In the genomic region with DNA sequence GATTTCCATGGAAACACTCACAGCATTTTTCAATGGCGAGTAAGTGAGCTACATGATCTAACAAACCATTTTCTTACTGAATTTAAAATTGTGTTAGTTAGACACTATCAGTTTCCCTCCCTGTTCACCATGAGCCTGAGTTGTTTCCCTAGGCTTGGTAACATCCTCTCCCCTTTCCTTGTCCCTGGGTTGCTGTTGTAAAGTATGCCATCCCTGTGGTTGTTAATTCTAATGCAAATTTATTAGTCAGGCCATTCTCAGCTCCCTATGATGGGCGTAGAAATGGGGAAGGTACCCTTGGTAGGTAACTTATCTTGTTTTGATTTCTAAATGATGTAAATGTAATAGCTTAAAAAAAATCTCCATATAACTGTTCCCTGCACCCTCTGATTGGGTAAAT, we compare ENCODE assay signal across 8 cellular contexts.
A peak's percentile ranks its signal among the peaks of the same experiment; 100 is the strongest.
DNase-seq lines count a peak whose midpoint lies in the region; ATAC-seq and TF ChIP-seq lines count a peak whose summit lies in the region.
"Not testable (repeated sequence)": the region's sequence is repeated elsewhere in the genome, so short reads cannot be mapped to it uniquely, and the experiment has no call there.

No MANE protein-coding gene starts in this region.

- not testable (repeated sequence) for H3F3A ChIP-seq in GM23338 (replicated peaks; ENCODE audit: low read depth); neural progenitor cell (ENCODE audit: low read depth)

- no CpG with 5 or more reads among the region's 2 CpGs for WGBS in H9 (ENCODE audit: extremely low coverage, insufficient read length, low lambda C conversion rate)
- no CpG with 5 or more reads among the region's 2 CpGs for WGBS in HUES64

- not testable (repeated sequence) for H3K9me2 ChIP-seq in GM23338 (ENCODE audit: insufficient read depth); HCT116 (ENCODE audit: insufficient read depth)

- not testable (repeated sequence) for H2BK12ac ChIP-seq in H9 (ENCODE audit: insufficient read length, low read depth, low read length)

- H2BK120ac ChIP-seq in H9 (ENCODE audit: low read depth, low read length, poor library complexity, severe bottlenecking): not testable (repeated sequence)

- not testable (repeated sequence) for H3K23ac ChIP-seq in H9 (ENCODE audit: insufficient read length, low read depth, low read length)

- not testable (repeated sequence) for H3K9me3 ChIP-seq in H9 (ENCODE audit: control insufficient read depth, low read depth, low read length); HCT116 (ENCODE audit: control insufficient read depth in 1 of 2, insufficient read depth in 1 of 2, low read depth in 1 of 2, low read length in 2 of 2); HUES48 (ENCODE audit: control insufficient read depth, insufficient read depth, low read length); HUES64 (ENCODE audit: insufficient read depth, low read depth, low read length); iPS-20b (ENCODE audit: insufficient read depth, low read depth, low read length); neural progenitor cell (ENCODE audit: low read depth)

- not testable (repeated sequence) for H3K4me3 ChIP-seq in GM23338; HCT116 (replicated peaks in 1 of 2; ENCODE audit: low read depth in 1 of 2, low read length in 2 of 2); HUES48 (ENCODE audit: low read depth, low read length); HUES64 (ENCODE audit: low read length); iPS-20b (ENCODE audit: low read length); neural progenitor cell

- POLR2A ChIA-PET in HCT116 (lab: Charles Lee); WTC11 (lab: Charles Lee): not testable (repeated sequence)

- H3K27ac Mint-ChIP-seq in GM23338 (0 out of 2 replicates have a peak overlapping the region, but pooled peaks have one; percentile 37), H9 (peak overlapping the region in 2 of 3 experiments; percentile 7 to 81; a peak in 1 of 7 replicates), WTC11 (peak overlapping the region; percentile 54; the same call in 1 of the 2 replicates)
- not testable (repeated sequence) for H3K27ac Mint-ChIP-seq in neural progenitor cell

- intact Hi-C loops in HCT116 (cut with micrococcal nuclease): not testable (repeated sequence)

- not testable (repeated sequence) for H3K79me2 ChIP-seq in GM23338 (replicated peaks; ENCODE audit: insufficient read depth); H9 (ENCODE audit: insufficient read depth, low read length); HCT116 (ENCODE audit: insufficient read depth, low read length); neural progenitor cell (ENCODE audit: low read depth)

- not testable (repeated sequence) for H3K23me2 ChIP-seq in H9 (ENCODE audit: insufficient read length, low read depth, low read length, poor library complexity, severe bottlenecking)

- TF ChIP-seq RAD21 in HCT116 (IDR thresholded peaks at IDR 0.05; ENCODE audit: low read depth): not testable (repeated sequence)

- peak; percentile 88 for ATAC-seq in GM23338
- ATAC-seq in HCT116: not testable (repeated sequence)
- ATAC-seq in WTC11: peak; percentile 86

- H4K8ac ChIP-seq in H9 (replicated peaks; ENCODE audit: insufficient read length, low read depth, low read length): not testable (repeated sequence)

- not testable (repeated sequence) for H3T11ph ChIP-seq in H9 (ENCODE audit: low read length)

- not testable (repeated sequence) for H3K18ac ChIP-seq in H9 (ENCODE audit: insufficient read length, low read depth, low read length)

- not testable (repeated sequence) for H2AK5ac ChIP-seq in H9 (ENCODE audit: insufficient read length, low read length)

- H3K79me1 ChIP-seq in H9 (ENCODE audit: insufficient read depth, low read depth, low read length, poor library complexity, severe bottlenecking): not testable (repeated sequence)

- TF ChIP-seq CTCF in GM23338 (conservative IDR thresholded peaks at IDR 0.05; ENCODE audit: low read depth in 2 of 2); H9 (conservative IDR thresholded peaks at IDR 0.05); HCT116 (IDR thresholded peaks at IDR 0.05 in 2 of 3, conservative IDR thresholded peaks at IDR 0.05 in 1 of 3; ENCODE audit: borderline replicate concordance in 1 of 3, insufficient read depth in 1 of 3, low read depth in 2 of 3, low read length in 2 of 3); WTC11 (IDR thresholded peaks at IDR 0.05); neural progenitor cell (IDR thresholded peaks at IDR 0.05): not testable (repeated sequence)

- H4K91ac ChIP-seq in H9 (ENCODE audit: insufficient read length, low read depth, low read length): not testable (repeated sequence)

- H2BK5ac ChIP-seq in H9 (ENCODE audit: insufficient read length, low read length): not testable (repeated sequence)

- not testable (repeated sequence) for H4K5ac ChIP-seq in H9 (ENCODE audit: insufficient read length, low read depth, low read length)

- not testable (repeated sequence) for H3K56ac ChIP-seq in H9 (ENCODE audit: insufficient read length, low read depth, low read length)

- H4K20me1 ChIP-seq in GM23338 (replicated peaks; ENCODE audit: insufficient read depth); H9 (ENCODE audit: control insufficient read depth, insufficient read depth, insufficient read length); HCT116 (ENCODE audit: insufficient read depth); neural progenitor cell (ENCODE audit: low read depth): not testable (repeated sequence)

- not testable (repeated sequence) for H3K27ac ChIP-seq in GM23338 (ENCODE audit: low read depth); H9 (ENCODE audit: insufficient read length, low read depth, low read length); iPS-20b (ENCODE audit: low read length); neural progenitor cell
- H3K27ac ChIP-seq in HCT116 (ENCODE audit: low read depth, low read length) (peak overlapping the region; percentile 50; the same call in 1 of the 2 replicates), HUES48 (ENCODE audit: low read depth, low read length) (peak overlapping the region; percentile 82), HUES64 (ENCODE audit: low read depth, low read length) (peak overlapping the region; percentile 71; the same call in 1 of the 2 replicates)

- not testable (repeated sequence) for H3K4me3 Mint-ChIP-seq in GM23338, WTC11, neural progenitor cell
- H3K4me3 Mint-ChIP-seq in H9: 0 out of 5 replicates have a peak overlapping the region, but pooled peaks of 1 of the 2 experiments have one; percentile 40

- H3K4me1 ChIP-seq in GM23338 (ENCODE audit: insufficient read depth): peaks cover 37% of the 10 kb centered on the region
- not testable (repeated sequence) for H3K4me1 ChIP-seq in H9 (ENCODE audit: insufficient read depth, low read length); HCT116 (ENCODE audit: control insufficient read depth in 1 of 2, insufficient read depth in 2 of 2, low read length in 2 of 2)
- peaks cover 23% of the 10 kb centered on the region for H3K4me1 ChIP-seq in HUES48 (ENCODE audit: control insufficient read depth, insufficient read depth, low read length)
- peaks cover 25% of the 10 kb centered on the region for H3K4me1 ChIP-seq in HUES64 (ENCODE audit: insufficient read depth, low read length)
- peaks cover 22% of the 10 kb centered on the region; the same call in 1 of the 2 replicates for H3K4me1 ChIP-seq in iPS-20b (ENCODE audit: insufficient read depth, low read length)
- H3K4me1 ChIP-seq in neural progenitor cell: peaks cover 13% of the 10 kb centered on the region

- H2AFZ ChIP-seq in GM23338; H9 (ENCODE audit: low read length); HCT116 (ENCODE audit: low read depth, low read length, poor library complexity, severe bottlenecking): not testable (repeated sequence)
- H2AFZ ChIP-seq in neural progenitor cell (replicated peaks): peak overlapping the region; percentile 28

- RAD21 ChIA-PET in HCT116 (lab: Charles Lee; ENCODE audit: low non-redundant PET in 1 of 2, low total read pairs in 2 of 2, uncharacterized antibody in 2 of 2, unreplicated experiment in 2 of 2): not testable (repeated sequence)

- DNase-seq in GM23338 (ENCODE audit: low spot score): peak; percentile 4
- not testable (repeated sequence) for DNase-seq in H9; HCT116 (ENCODE audit: low read depth, low spot score); WTC11 (ENCODE audit: low spot score); neural progenitor cell (ENCODE audit: low spot score)

- H3K9me3 Mint-ChIP-seq in GM23338, H9, WTC11: not testable (repeated sequence)
- peaks cover 14% of the 10 kb centered on the region for H3K9me3 Mint-ChIP-seq in neural progenitor cell

- not testable (repeated sequence) for H3K9ac ChIP-seq in H9 (ENCODE audit: extremely low read depth, insufficient read length, low read length); HCT116 (ENCODE audit: low read length); HUES48 (ENCODE audit: low read depth, low read length); HUES64 (ENCODE audit: low read depth, low read length); neural progenitor cell
- peak overlapping the region; percentile 64; the same call in 1 of the 2 replicates for H3K9ac ChIP-seq in iPS-20b (ENCODE audit: low read depth, low read length)

- not testable (repeated sequence) for H3K36me3 ChIP-seq in GM23338 (ENCODE audit: insufficient read depth); HCT116 (ENCODE audit: control insufficient read depth in 1 of 2, insufficient read depth in 2 of 2, low read length in 2 of 2); HUES48 (ENCODE audit: control insufficient read depth, insufficient read depth, low read length); HUES64 (ENCODE audit: insufficient read depth, low read length); iPS-20b (ENCODE audit: insufficient read depth, low read depth, low read length); neural progenitor cell

- not testable (repeated sequence) for H3K36me3 Mint-ChIP-seq in GM23338 (ENCODE audit: low read depth); H9 (ENCODE audit: insufficient read depth in 1 of 3, low read depth in 3 of 3); WTC11; neural progenitor cell

- not testable (repeated sequence) for H3K14ac ChIP-seq in H9 (ENCODE audit: insufficient read depth, low read length)

- H3K4ac ChIP-seq in H9 (ENCODE audit: low read depth, low read length): not testable (repeated sequence)

- H3K4me1 Mint-ChIP-seq in GM23338 (peaks cover 39% of the 10 kb centered on the region), H9 (peaks cover 47 to 50% of the 10 kb centered on the region in 2 experiments), WTC11 (peaks cover 45% of the 10 kb centered on the region), neural progenitor cell (peaks cover 28% of the 10 kb centered on the region)

- H3K27me3 Mint-ChIP-seq in GM23338 (ENCODE audit: insufficient read depth, low read depth, poor library complexity); H9 (ENCODE audit: low read depth); WTC11 (ENCODE audit: low read depth); neural progenitor cell (ENCODE audit: insufficient read depth, low read depth): not testable (repeated sequence)

- not testable (repeated sequence) for TF ChIP-seq POLR2A in HCT116 (IDR thresholded peaks at IDR 0.05; ENCODE audit: borderline replicate concordance, extremely low read depth, insufficient read depth, insufficient read length)

- BruUV-seq in HCT116 (replicated peaks; lab: Mats Ljungman, UMichigan): not testable (repeated sequence)

- H3K27me3 ChIP-seq in GM23338 (ENCODE audit: insufficient read depth); H9 (ENCODE audit: insufficient read depth, low read length); HCT116 (ENCODE audit: insufficient read depth, low read length); HUES48 (ENCODE audit: control insufficient read depth, insufficient read depth, low read length); HUES64 (ENCODE audit: insufficient read depth, low read length); iPS-20b (ENCODE audit: insufficient read depth, low read length); neural progenitor cell: not testable (repeated sequence)

- CTCF ChIA-PET in HCT116 (lab: Charles Lee); WTC11 (lab: Charles Lee): not testable (repeated sequence)

- H2BK15ac ChIP-seq in H9 (ENCODE audit: low read depth, low read length): not testable (repeated sequence)

- not testable (repeated sequence) for H3K4me2 ChIP-seq in GM23338; H9 (ENCODE audit: insufficient read depth, insufficient read length, low read length); HCT116 (ENCODE audit: low read length); neural progenitor cell

- not testable (repeated sequence) for H2BK20ac ChIP-seq in H9 (ENCODE audit: low read depth, low read length, poor library complexity, severe bottlenecking)
